In genomic region chr2:32981612-32982011, GRCh38 we compare ENCODE assay signal across 26 cellular contexts. TPM values are rescaled to one million over a fixed set of nuclear protein-coding genes. Genes with fewer than 3 reads are reported as not detected.
DNase-seq lines count a peak whose midpoint lies in the region; ATAC-seq, FAIRE-seq and TF ChIP-seq lines count a peak whose summit lies in the region.
"Had no signal": no experiment of that assay in that cellular context is flagged by ENCODE, and none has a peak within 500 bp of the region (broad histone marks: within the 10 kb centered on the region; RNA-seq: fewer than 3 reads in every experiment).

No MANE protein-coding gene starts in this region.

- no peak for FAIRE-seq in HepG2 (lab: Jason Lieb, UNC)
- no peak for FAIRE-seq in K562 (lab: Jason Lieb, UNC)
- FAIRE-seq: A204.1, GM12878, GM12892, GM18507 had no signal

- H3K27ac ChIP-seq in HepG2 (ENCODE audit: extremely low read length, insufficient read depth, low read length), result no peak overlapping the region
- no peak overlapping the region for H3K27ac ChIP-seq in right lobe of liver
- no peak overlapping the region for H3K27ac ChIP-seq in K562 (ENCODE audit: extremely low read depth, low read depth, low read length)
- H3K27ac ChIP-seq in esophagus muscularis mucosa (replicated peaks in 1 of 4), result no peak overlapping the region
- H3K27ac ChIP-seq: BLaER1 had no signal

- TF ChIP-seq CTCF in HepG2 (CRISPR knock-in tag; IDR thresholded peaks at IDR 0.05) (no peak), right lobe of liver (IDR thresholded peaks at IDR 0.05) (no peak), K562 (IDR thresholded peaks at IDR 0.05 in 2 of 3, conservative IDR thresholded peaks at IDR 0.05 in 1 of 3; ENCODE audit: insufficient read depth in 2 of 3, low read depth in 1 of 3, low read length in 3 of 3) (no peak), esophagus muscularis mucosa (IDR thresholded peaks at IDR 0.05) (no peak)

- H3K4me2 ChIP-seq in HepG2 (ENCODE audit: low read depth, low read length), result no peak overlapping the region
- no peak overlapping the region for H3K4me2 ChIP-seq in K562 (ENCODE audit: insufficient read depth, low read length)
- H3K4me2 ChIP-seq: BLaER1 had no signal

- H3K79me2 ChIP-seq in HepG2 (ENCODE audit: insufficient read depth, low read length) (no peaks in the 10 kb centered on the region), K562 (ENCODE audit: control insufficient read depth, insufficient read depth, low read length) (no peaks in the 10 kb centered on the region; the same call in 2 of the 3 replicates)

- no peaks in the 10 kb centered on the region for H3K36me3 ChIP-seq in HepG2 (replicated peaks in 1 of 2; ENCODE audit: control insufficient read depth in 1 of 2, insufficient read depth in 2 of 2, low read length in 2 of 2)
- no peaks in the 10 kb centered on the region for H3K36me3 ChIP-seq in right lobe of liver
- H3K36me3 ChIP-seq in K562 (ENCODE audit: control insufficient read depth, insufficient read depth, low read length), result no peaks in the 10 kb centered on the region
- H3K36me3 ChIP-seq in esophagus muscularis mucosa, result no peaks in the 10 kb centered on the region
- H3K36me3 ChIP-seq: BE2C, BLaER1 had no signal

- POLR2A ChIA-PET in HepG2 (lab: Yijun Ruan, JAX) (no interaction called here), K562 (lab: Yijun Ruan, JAX) (no interaction called here)

- DNase-seq in HepG2 (ENCODE audit: low spot score), result no peak
- DNase-seq in right lobe of liver, result no peak
- DNase-seq in K562 (ENCODE audit: extremely low read depth in 1 of 4, low spot score in 3 of 4), result no peak
- peak; percentile 26 for DNase-seq in esophagus muscularis mucosa (ENCODE audit: extremely low spot score)
- DNase-seq in stimulated activated CD4-positive, alpha-beta T cell treated with anti-CD3 and anti-CD28 coated beads, Interleukin-4, amount 100 ng/mL, for 4 hours, result no peak
- DNase-seq: 8988T; ACHN; BE2C; C1 segment of cervical spinal cord; CD4-positive, alpha-beta memory T cell; CD4-positive, CD25-positive, alpha-beta regulatory T cell; CD8-positive, alpha-beta memory T cell; COR-L47; DMS 273 treated with DMSO at 0.1 percent for 48 hours; DMS153; DMS53; DMS79; DND-41; EL; GDM1 had no signal

- H2AFZ ChIP-seq in HepG2 (ENCODE audit: low read length) (no peak overlapping the region), K562 (ENCODE audit: low read depth, low read length) (no peak overlapping the region)

- H4K20me1 ChIP-seq in HepG2 (ENCODE audit: insufficient read depth, low read length), result no peaks in the 10 kb centered on the region
- H4K20me1 ChIP-seq in K562 (replicated peaks; ENCODE audit: control insufficient read depth, insufficient read depth, low read length), result no peaks in the 10 kb centered on the region
- H4K20me1 ChIP-seq: BLaER1 had no signal

- 1% methylated on average over 4 of the region's 4 CpGs for WGBS in HepG2 (ENCODE audit: low lambda C conversion rate)
- whole genome bisulfite sequencing in right lobe of liver (ENCODE audit: insufficient coverage, low coverage, low lambda C conversion rate, missing lambda C conversion rate), result 72% methylated on average over 4 of the region's 4 CpGs
- WGBS in K562 (ENCODE audit: insufficient coverage, low coverage, missing lambda C conversion rate), result 46% methylated on average over 4 of the region's 4 CpGs
- WGBS in esophagus muscularis mucosa, result 90% methylated on average over 4 of the region's 4 CpGs

- no peak for TF ChIP-seq POLR2A in HepG2 (IDR thresholded peaks at IDR 0.05; ENCODE audit: insufficient read depth in 1 of 2, low read depth in 2 of 2, low read length in 2 of 2)
- TF ChIP-seq POLR2A in right lobe of liver (IDR thresholded peaks at IDR 0.05), result no peak
- no peak for TF ChIP-seq POLR2A in K562 (conservative IDR thresholded peaks at IDR 0.05)
- TF ChIP-seq POLR2A in esophagus muscularis mucosa (IDR thresholded peaks at IDR 0.05; ENCODE audit: low read depth), result no peak

- intact Hi-C loops in HepG2 (cut with micrococcal nuclease; ENCODE audit: unreplicated experiment), result no loop called here
- intact Hi-C loops in right lobe of liver (cut with DNase I), result no loop called here
- intact Hi-C loops in K562 (cut with micrococcal nuclease), result no loop called here
- intact Hi-C loops in esophagus muscularis mucosa (cut with DNase I), result no loop called here

- in situ Hi-C loops in HepG2 (cut with HindIII; ENCODE audit: extremely low pct_ligation_motif_present, low pct_unique_long_range_greater_than_20kb), result no loop called here
- in situ Hi-C loops in K562 (cut with MboI), result no loop called here

- ATAC-seq in HepG2, result no peak
- ATAC-seq in right lobe of liver, result no peak
- no peak for ATAC-seq in K562
- no peak for ATAC-seq in HG03457 (IDR thresholded peaks at IDR 0.05; ENCODE audit: unreplicated experiment)
- ATAC-seq: GM12878 had no signal

- H3K9ac ChIP-seq in HepG2 (ENCODE audit: insufficient read depth, low read depth, low read length) (no peak overlapping the region), K562 (ENCODE audit: insufficient read depth in 1 of 2, low read depth in 2 of 2, low read length in 2 of 2) (no peak overlapping the region)
- H3K9ac ChIP-seq: BLaER1 had no signal

- H3K27me3 ChIP-seq in HepG2 (ENCODE audit: control insufficient read depth in 1 of 2, insufficient read depth in 2 of 2, low read length in 2 of 2), result peaks cover 0 to 1% of the 10 kb centered on the region in 2 experiments; a peak in 1 of 5 replicates
- no peaks in the 10 kb centered on the region for H3K27me3 ChIP-seq in right lobe of liver
- no peaks in the 10 kb centered on the region for H3K27me3 ChIP-seq in K562 (ENCODE audit: control insufficient read depth in 2 of 2, insufficient read depth in 2 of 2, low read length in 2 of 2)
- H3K27me3 ChIP-seq in esophagus muscularis mucosa, result no peaks in the 10 kb centered on the region
- H3K27me3 ChIP-seq: BE2C, BLaER1 had no signal

- CTCF ChIA-PET in HepG2 (lab: Yijun Ruan, JAX; ENCODE audit: low intra/inter-chr PET ratio, low total read pairs), result no interaction called here
- CTCF ChIA-PET in K562 (lab: Yijun Ruan, JAX; ENCODE audit: low intra/inter-chr PET ratio), result no interaction called here

- TF ChIP-seq RAD21 in HepG2 (CRISPR knock-in tag; IDR thresholded peaks at IDR 0.05), result no peak
- TF ChIP-seq RAD21 in K562 (CRISPR knock-in tag; conservative IDR thresholded peaks at IDR 0.05 in 1 of 2, IDR thresholded peaks at IDR 0.05 in 1 of 2), result no peak

- H3K4me3 ChIP-seq in HepG2 (replicated peaks in 1 of 3; ENCODE audit: insufficient read depth in 1 of 3, low read depth in 2 of 3, low read length in 3 of 3) (no peak overlapping the region), right lobe of liver (no peak overlapping the region), K562 (no peak overlapping the region), esophagus muscularis mucosa (no peak overlapping the region)
- H3K4me3 ChIP-seq: BLaER1, GM12878 had no signal

- TF ChIP-seq EP300 in HepG2 (IDR thresholded peaks at IDR 0.05; ENCODE audit: low read depth in 2 of 2, low read length in 2 of 2), result no peak
- no peak for TF ChIP-seq EP300 in HepG2 (CRISPR knock-in tag; IDR thresholded peaks at IDR 0.05; ENCODE audit: borderline replicate concordance)
- no peak for TF ChIP-seq EP300 in K562 (IDR thresholded peaks at IDR 0.05; ENCODE audit: low read length)
- no peak for TF ChIP-seq EP300 in esophagus muscularis mucosa (IDR thresholded peaks at IDR 0.05)

- H3K9me3 ChIP-seq in HepG2 (ENCODE audit: low read length), result peaks cover 7% of the 10 kb centered on the region; the same call in 1 of the 2 replicates
- no peaks in the 10 kb centered on the region for H3K9me3 ChIP-seq in right lobe of liver
- H3K9me3 ChIP-seq in K562 (replicated peaks; ENCODE audit: control insufficient read depth, insufficient read depth, low read depth, low read length), result peaks cover 7% of the 10 kb centered on the region; the same call in 1 of the 2 replicates
- H3K9me3 ChIP-seq in esophagus muscularis mucosa, result no peaks in the 10 kb centered on the region
- H3K9me3 ChIP-seq: BE2C had no signal

- H3K9me1 ChIP-seq in K562 (ENCODE audit: control insufficient read depth, insufficient read depth, low read length), result no peaks in the 10 kb centered on the region

- H3K4me1 ChIP-seq in HepG2 (ENCODE audit: insufficient read depth, low read length), result no peaks in the 10 kb centered on the region
- no peaks in the 10 kb centered on the region for H3K4me1 ChIP-seq in right lobe of liver
- peaks cover 2 to 10% of the 10 kb centered on the region in 2 experiments; a peak in 4 of 5 replicates for H3K4me1 ChIP-seq in K562 (replicated peaks in 1 of 2; ENCODE audit: control insufficient read depth in 2 of 2, insufficient read depth in 2 of 2, low read length in 2 of 2)
- H3K4me1 ChIP-seq in esophagus muscularis mucosa, result peaks cover 0 to 17% (median 11%) of the 10 kb centered on the region in 4 donors
- H3K4me1 ChIP-seq: BE2C, BLaER1 had no signal

- no TSS peak for BruUV-seq in HepG2 (replicated peaks; lab: Mats Ljungman, UMichigan)
- BruUV-seq in K562 (replicated peaks; lab: Mats Ljungman, UMichigan), result no TSS peak

RNA-seq across cellular contexts. Expression of gene LTBP1, which starts 34.9 kb away (rescaled TPM):
- total RNA-seq in HepG2 (2016; rRNA removed; fragmentation: Illumina TruSeq; extraction: Trizol), result 0.22 and 0.34 TPM in 2 replicates
- total RNA-seq in HepG2 (2016; cell fraction: cytosol; rRNA removed; fragmentation: Illumina TruSeq; extraction: Trizol; ENCODE audit: low read depth), result 0.26 TPM in 1 of 2 replicates, not detected in the other
- 0.18 and 0.39 TPM in 2 replicates for total RNA-seq in HepG2 (2016; cell fraction: insoluble cytoplasmic fraction; rRNA removed; fragmentation: Illumina TruSeq; extraction: Trizol)
- total RNA-seq in HepG2 (2016; cell fraction: membrane; rRNA removed; fragmentation: Illumina TruSeq; extraction: Trizol), result 0.03 and 0.10 TPM in 2 replicates
- total RNA-seq in HepG2 (2016; cell fraction: nucleus; rRNA removed; fragmentation: Illumina TruSeq; extraction: Trizol), result 0.37 and 0.38 TPM in 2 replicates
- polyA plus RNA-seq in HepG2 (2011; rRNA removed), result 0.12 and 0.16 TPM in 2 replicates
- polyA plus RNA-seq in HepG2 (2011; cell fraction: cytosol; rRNA removed), result 0.15 and 0.21 TPM in 2 replicates
- polyA plus RNA-seq in HepG2 (2011; cell fraction: nucleus; rRNA removed), result 0.14 and 0.19 TPM in 2 replicates
- polyA plus RNA-seq in HepG2 (2012), result 0.04 and 0.27 TPM in 2 replicates
- 0.03 TPM in 1 of 2 replicates, not detected in the other for polyA plus RNA-seq in HepG2 (2016; cell fraction: cytosol; fragmentation: Illumina TruSeq; extraction: Trizol; ENCODE audit: low read depth)
- polyA plus RNA-seq in HepG2 (2016; cell fraction: insoluble cytoplasmic fraction; fragmentation: Illumina TruSeq; extraction: Trizol; ENCODE audit: low read depth), result 0.22 and 0.27 TPM in 2 replicates
- not detected in 2 replicates for polyA plus RNA-seq in HepG2 (2016; cell fraction: membrane; fragmentation: Illumina TruSeq; extraction: Trizol; ENCODE audit: low read depth)
- 0.26 and 0.40 TPM in 2 replicates for polyA plus RNA-seq in HepG2 (2016; cell fraction: nucleus; fragmentation: Illumina TruSeq; extraction: Trizol; ENCODE audit: insufficient read depth, low read depth)
- 0.23 and 0.28 TPM in 2 replicates for polyA minus RNA-seq in HepG2 (2011; rRNA and poly(A)+ RNA removed; ENCODE audit: low replicate concordance)
- 0.30 TPM in 1 of 2 replicates, not detected in the other for polyA minus RNA-seq in HepG2 (2011; cell fraction: cytosol; rRNA and poly(A)+ RNA removed)
- 0.75 and 1.0 TPM in 2 replicates for polyA minus RNA-seq in HepG2 (2011; cell fraction: nucleus; rRNA and poly(A)+ RNA removed)
- total RNA-seq in right lobe of liver, result 10 to 100 TPM in 2 of 6 experiments, 1 to 10 TPM in 4; 5.4 to 14.2 (median 9.1) TPM
- 48.1 and 65.2 TPM in 2 replicates for total RNA-seq in K562 (2011; cell fraction: chromatin; rRNA removed; ENCODE audit: low replicate concordance)
- total RNA-seq in K562 (2011; cell fraction: nucleolus; rRNA removed), result 41.1 and 45.5 TPM in 2 replicates
- 41.8 and 50.5 TPM in 2 replicates for total RNA-seq in K562 (2011; cell fraction: nucleoplasm; rRNA removed)
- 8.2 and 10.4 TPM in 2 replicates for total RNA-seq in K562 (2014; rRNA removed)
- total RNA-seq in K562 (2014; rRNA removed; fragmentation: Illumina TruSeq; extraction: Trizol), result 7.9 and 8.5 TPM in 2 replicates
- 3.6 and 3.8 TPM in 2 replicates for total RNA-seq in K562 (2015; rRNA removed; fragmentation: Illumina TruSeq; extraction: Trizol)
- total RNA-seq in K562 (2021), result 12.8 and 13.6 TPM in 2 replicates
- polyA plus RNA-seq in K562 (2011; rRNA removed), result 12.2 and 16.4 TPM in 2 replicates
- 11.4 and 13.9 TPM in 2 replicates for polyA plus RNA-seq in K562 (2011; cell fraction: cytosol; rRNA removed)
- 9.9 and 15.8 TPM in 2 replicates for polyA plus RNA-seq in K562 (2011; cell fraction: nucleus; rRNA removed)
- 6.6 and 7.6 TPM in 2 replicates for polyA plus RNA-seq in K562 (2012)
- polyA plus RNA-seq in K562 (2014; fragmentation: Illumina TruSeq; extraction: Trizol), result 9.7 and 12.0 TPM in 2 replicates
- 1 to 10 TPM; 4.3 to 5.2 TPM for polyA plus RNA-seq in K562 (2014; fragmentation: Nextera tagmentation; extraction: Ambion mirVana)
- 6.7 and 7.0 TPM in 2 replicates for polyA plus RNA-seq in K562 (2014; rRNA removed)
- 39.9 and 55.1 TPM in 2 replicates for polyA minus RNA-seq in K562 (2011; rRNA and poly(A)+ RNA removed)
- polyA minus RNA-seq in K562 (2011; cell fraction: cytosol; rRNA and poly(A)+ RNA removed), result 19.4 and 29.2 TPM in 2 replicates
- polyA minus RNA-seq in K562 (2011; cell fraction: nucleus; rRNA and poly(A)+ RNA removed), result 15.8 and 17.2 TPM in 2 replicates
- 100 to 1,000 TPM; 254 to 465 (median 368) TPM for total RNA-seq in esophagus muscularis mucosa
- total RNA-seq: CD8-positive, alpha-beta memory T cell had no signal
- polyA plus RNA-seq: CD4-positive, alpha-beta memory T cell; CD4-positive, CD25-positive, alpha-beta regulatory T cell; CD8-positive, alpha-beta memory T cell had no signal

Comparison
In these comparisons a context has a peak if more than half of its experiments do, and no peak if none do; other contexts are left out.
1. Of the 241 proteins assayed by ChIP-seq in both HepG2 and K562: peak only in HepG2: none; only in K562: ZFP36; in both: ZNF431; in neither: 238; mixed calls (peak in some experiments, not most) for 1.